In genomic region chr1:175075572-175076568, GRCh38 we compare ENCODE assay signal across 1 cellular context.
TF ChIP-seq lines count a peak whose summit lies in the region.

No MANE protein-coding gene starts in this region.

TF ChIP-seq in HCT116, 20 proteins besides CTCF, POLR2A, EP300 and RAD21 (continued from another document):
- TF ChIP-seq REST (IDR thresholded peaks at IDR 0.05; ENCODE audit: low read depth), result no peak
